Comparison of ENCODE assay signal across 7 cellular contexts in genomic region chr10:11358923-11359560, GRCh38.
"Had no signal": no experiment of that assay in that cellular context is flagged by ENCODE, and none has a peak within 500 bp of the region (broad histone marks: within the 10 kb centered on the region; RNA-seq: fewer than 3 reads in every experiment).

No MANE protein-coding gene starts in this region.

- H3K4me2 ChIP-seq: GM23338 had no signal

- H3K4me3 Mint-ChIP-seq: GM23338, H9, HFFc6 had no signal

- ATAC-seq: GM23338, K562 had no signal

- H3K4me1 Mint-ChIP-seq: H9 had no signal

- H3K27ac Mint-ChIP-seq: GM23338, H9, HFFc6 had no signal

- H2AFZ ChIP-seq: GM23338 had no signal

- DNase-seq: H9, HCEC 1CT, HFFc6, IMR-90, KG1 had no signal

- H3K4me3 ChIP-seq: GM23338, K562 had no signal
